In the genomic region with DNA sequence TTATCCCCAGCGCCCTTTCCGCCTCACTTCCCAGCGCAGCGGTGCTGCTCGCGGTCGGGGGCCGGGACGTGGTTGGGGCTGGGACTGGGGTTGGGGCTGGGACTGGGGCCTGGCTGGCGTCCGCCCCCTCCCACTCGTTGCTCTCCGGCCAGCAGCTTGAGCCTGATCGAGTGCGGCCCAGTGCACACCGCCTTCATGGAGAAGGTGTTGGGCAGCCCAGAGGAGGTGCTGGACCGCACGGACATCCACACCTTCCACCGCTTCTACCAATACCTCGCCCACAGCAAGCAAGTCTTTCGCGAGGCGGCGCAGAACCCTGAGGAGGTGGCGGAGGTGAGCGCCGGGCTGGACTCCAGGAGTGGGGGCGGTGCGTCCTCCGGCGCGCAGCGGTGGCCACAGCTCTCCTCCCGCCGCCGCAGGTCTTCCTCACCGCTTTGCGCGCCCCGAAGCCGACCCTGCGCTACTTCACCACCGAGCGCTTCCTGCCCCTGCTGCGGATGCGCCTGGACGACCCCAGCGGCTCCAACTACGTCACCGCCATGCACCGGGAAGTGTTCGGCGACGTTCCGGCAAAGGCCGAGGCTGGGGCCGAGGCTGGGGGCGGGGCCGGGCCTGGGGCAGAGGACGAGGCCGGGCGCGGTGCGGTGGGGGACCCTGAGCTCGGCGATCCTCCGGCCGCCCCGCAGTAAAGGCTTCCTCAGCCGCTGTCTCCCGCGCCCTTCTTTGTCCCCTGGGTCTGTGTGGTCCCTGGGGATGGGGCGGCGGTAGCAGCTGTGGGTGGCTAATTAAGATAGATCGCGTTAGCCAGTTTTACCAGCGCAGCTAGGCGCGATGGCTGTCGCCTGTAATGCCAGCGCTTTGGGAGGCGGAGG, we compare ENCODE assay signal across 8 cellular contexts. TPM values are rescaled to one million over a fixed set of nuclear protein-coding genes. Genes with fewer than 3 reads are reported as not detected.
DNase-seq lines count a peak whose midpoint lies in the region; ATAC-seq, FAIRE-seq and TF ChIP-seq lines count a peak whose summit lies in the region.

No MANE protein-coding gene starts in this region.

- peak; percentile 87 for TF ChIP-seq POLR2A in H54 (IDR thresholded peaks at IDR 0.05; ENCODE audit: low read depth, low read length)

- H3K79me2 ChIP-seq in MM.1S (ENCODE audit: low read length) = peaks cover 10% of the 10 kb centered on the region

- H3K27ac ChIP-seq in MM.1S (ENCODE audit: low read length) (peak overlapping the region; percentile 6; the same call in 1 of the 2 replicates), upper lobe of right lung (peak overlapping the region; percentile 92)

- H3K9me3 Mint-ChIP-seq in osteocyte (ENCODE audit: unreplicated experiment) = no peaks in the 10 kb centered on the region

- no peaks in the 10 kb centered on the region for H3F3A ChIP-seq in MM.1S (ENCODE audit: insufficient read depth, low read length)

- peak overlapping the region; percentile 91 for H3K4me3 Mint-ChIP-seq in osteocyte (ENCODE audit: unreplicated experiment)

- H2AFZ ChIP-seq in MM.1S (ENCODE audit: low read length) = peak overlapping the region; percentile 76

- no peaks in the 10 kb centered on the region for H3K9me3 ChIP-seq in MM.1S (replicated peaks; ENCODE audit: insufficient read depth, low read length)
- no peaks in the 10 kb centered on the region for H3K9me3 ChIP-seq in upper lobe of right lung

- peaks cover 4% of the 10 kb centered on the region for H3K36me3 Mint-ChIP-seq in osteocyte (ENCODE audit: unreplicated experiment)

- no peaks in the 10 kb centered on the region for H3K27me3 ChIP-seq in MM.1S (replicated peaks; ENCODE audit: insufficient read depth, low read length)
- no peaks in the 10 kb centered on the region for H3K27me3 ChIP-seq in upper lobe of right lung

- peaks cover 24% of the 10 kb centered on the region for H3K4me1 Mint-ChIP-seq in osteocyte (ENCODE audit: unreplicated experiment)

- H3K4me3 ChIP-seq in MM.1S (ENCODE audit: low read length) (peak overlapping the region; percentile 86), upper lobe of right lung (peak overlapping the region; percentile 89)

- H3K27ac Mint-ChIP-seq in osteocyte (ENCODE audit: unreplicated experiment) = peak overlapping the region; percentile 92

- H3K9me2 ChIP-seq in MM.1S (replicated peaks; ENCODE audit: insufficient read depth, low read length) = no peaks in the 10 kb centered on the region

- H3K9ac ChIP-seq in MM.1S (ENCODE audit: low read length) = peak overlapping the region; percentile 66

- TF ChIP-seq CTCF in MM.1S (IDR thresholded peaks at IDR 0.05; ENCODE audit: low read length) (no peak), osteocyte (IDR thresholded peaks at IDR 0.05) (no peak), upper lobe of right lung (IDR thresholded peaks at IDR 0.05) (no peak)

- ATAC-seq in Right ventricle myocardium inferior (peak; percentile 94), upper lobe of right lung (peak; percentile 93)

- no peak for FAIRE-seq in H54 (lab: Jason Lieb, UNC)

- H4K20me1 ChIP-seq in MM.1S (ENCODE audit: insufficient read depth, low read length) = no peaks in the 10 kb centered on the region

- H3K4me1 ChIP-seq in MM.1S (ENCODE audit: low read length) (no peaks in the 10 kb centered on the region), upper lobe of right lung (peaks cover 15% of the 10 kb centered on the region)

- no peaks in the 10 kb centered on the region for H3K27me3 Mint-ChIP-seq in osteocyte (ENCODE audit: unreplicated experiment)

- intact Hi-C loops in Right ventricle myocardium inferior (cut with DNase I) (no loop called here), upper lobe of right lung (cut with DNase I) (no loop called here)

- peak overlapping the region; percentile 83 for H3K4me2 ChIP-seq in MM.1S (ENCODE audit: low read depth, low read length)

- no peaks in the 10 kb centered on the region for H3K36me3 ChIP-seq in MM.1S (replicated peaks; ENCODE audit: insufficient read depth, low read length)
- no peaks in the 10 kb centered on the region for H3K36me3 ChIP-seq in upper lobe of right lung

- DNase-seq in ELR (ENCODE audit: low read depth) = peak; percentile 87
- DNase-seq in H54 (ENCODE audit: insufficient read length, low spot score) = peak; percentile 79
- peak; percentile 79 for DNase-seq in MM.1S
- peak; percentile 68 for DNase-seq in SKM-1 treated with dmso at 0.1 percent for 144 hours (lab: John Stamatoyannopoulos, UW; ENCODE audit: unreplicated experiment)
- DNase-seq in activated naive CD8-positive, alpha-beta T cell treated with anti-CD3 and anti-CD28 coated beads, Interleukin-2, amount 50 U/mL, for 16 hours (ENCODE audit: low read depth, low spot score) = peak; percentile 48
- peak; percentile 93 for DNase-seq in Right ventricle myocardium inferior (ENCODE audit: missing footprints)
- DNase-seq in osteocyte (ENCODE audit: extremely low spot score, unreplicated experiment) = peak; percentile 93
- peak; percentile 94 for DNase-seq in upper lobe of right lung

RNA-seq across cellular contexts. Expression of gene HSD17B1, which starts 1.8 kb away (rescaled TPM):
- total RNA-seq in Right ventricle myocardium inferior (1.4 TPM), osteocyte (1.2 and 1.4 TPM in 2 replicates), upper lobe of right lung (1.4 TPM)

RNA-seq across cellular contexts. Expression of gene COASY, which starts 7.5 kb away (rescaled TPM):
- 45.6 TPM for total RNA-seq in Right ventricle myocardium inferior
- total RNA-seq in osteocyte = 51.7 and 62.7 TPM in 2 replicates
- 63.3 TPM for total RNA-seq in upper lobe of right lung

RNA-seq across cellular contexts. Expression of gene MLX, which starts 12.4 kb away (rescaled TPM):
- total RNA-seq in Right ventricle myocardium inferior = 65.9 TPM
- total RNA-seq in osteocyte = 34.6 and 35.8 TPM in 2 replicates
- 61.3 TPM for total RNA-seq in upper lobe of right lung

RNA-seq across cellular contexts. Expression of gene NAGLU, which starts 18.4 kb away (rescaled TPM):
- 8.6 TPM for total RNA-seq in Right ventricle myocardium inferior
- total RNA-seq in osteocyte = 86.5 and 96.6 TPM in 2 replicates
- 46.9 TPM for total RNA-seq in upper lobe of right lung

RNA-seq across cellular contexts. Expression of gene PSMC3IP, which starts 23.0 kb away (rescaled TPM):
- total RNA-seq in Right ventricle myocardium inferior (3.4 TPM), osteocyte (5.5 and 5.6 TPM in 2 replicates), upper lobe of right lung (4.2 TPM)

Comparison
In these comparisons a context has a peak if more than half of its experiments do, and no peak if none do; other contexts are left out.
1. Peak in every context shown above with its lines: DNase-seq, ATAC-seq, H3K4me3 ChIP-seq and H3K27ac ChIP-seq.